ENCODE assay signal across 19 cellular contexts in the genomic region with DNA sequence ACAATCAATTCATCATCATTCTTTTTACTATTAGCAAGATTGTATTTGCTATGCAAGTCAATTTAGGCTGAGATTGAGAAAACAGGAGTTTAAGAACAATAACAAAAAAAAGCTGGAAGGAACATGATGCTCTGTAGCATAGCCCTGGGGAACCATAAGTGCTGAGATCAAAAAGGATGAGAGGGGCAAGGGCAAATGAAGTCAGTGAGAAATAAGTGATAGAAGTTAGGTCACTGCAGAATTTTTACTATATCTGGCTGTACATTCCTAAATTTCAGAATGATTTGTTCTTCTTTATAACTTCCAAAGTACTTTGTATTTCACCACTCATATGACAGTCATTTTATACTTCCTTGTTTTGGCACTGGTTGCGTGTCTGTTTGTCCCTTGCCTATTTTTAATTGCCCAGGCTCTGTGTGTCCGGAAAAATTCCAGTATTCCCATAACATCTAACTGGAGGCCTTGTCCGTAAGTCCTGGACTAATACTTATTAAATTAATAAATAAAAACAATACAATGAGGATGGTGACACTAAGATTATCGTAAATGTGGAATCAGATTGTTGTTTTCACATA.
"Had no signal": no experiment of that assay in that cellular context is flagged by ENCODE, and none has a peak within 500 bp of the region (broad histone marks: within the 10 kb centered on the region; RNA-seq: fewer than 3 reads in every experiment).

No MANE protein-coding gene starts in this region.

- H3K36me3 ChIP-seq: colonic mucosa, esophagus squamous epithelium, gastroesophageal sphincter, heart right ventricle, left lung, lower lobe of right lung had no signal

- ATAC-seq: effector memory CD8-positive, alpha-beta T cell; esophagus mucosa; foreskin keratinocyte; gastroesophageal sphincter; left lung; lower lobe of right lung; mucosa of descending colon; naive thymus-derived CD8-positive, alpha-beta T cell had no signal

- DNase-seq: colonic mucosa; cortex of kidney; effector CD8-positive, alpha-beta T cell; effector memory CD8-positive, alpha-beta T cell; endodermal cell; erythroblast; esophagus squamous epithelium; foreskin keratinocyte; heart right ventricle; hippocampal formation; left lung; lower lobe of right lung; mesenchymal stem cell; mucosa of descending colon; naive B cell; naive thymus-derived CD8-positive, alpha-beta T cell had no signal

- H3K9me3 ChIP-seq: colonic mucosa, esophagus squamous epithelium, gastroesophageal sphincter, lower lobe of right lung, mucosa of descending colon had no signal

- H3K27me3 ChIP-seq: colonic mucosa, esophagus squamous epithelium, foreskin keratinocyte, gastroesophageal sphincter, heart right ventricle, left lung had no signal

- H3K27ac ChIP-seq: colonic mucosa, epithelial cell of prostate, esophagus squamous epithelium, foreskin keratinocyte, gastroesophageal sphincter, heart right ventricle, left lung, lower lobe of right lung had no signal

- H3K4me3 ChIP-seq: colonic mucosa, esophagus squamous epithelium, gastroesophageal sphincter, heart right ventricle, left lung, lower lobe of right lung, mucosa of descending colon had no signal

- H3K4me1 ChIP-seq: colonic mucosa, esophagus squamous epithelium, foreskin keratinocyte, gastroesophageal sphincter, left lung, lower lobe of right lung had no signal
